1 cellular context compared by ENCODE assay signal in genomic region chr3:8574670-8575322, GRCh38.
TF ChIP-seq lines count a peak whose summit lies in the region.

No MANE protein-coding gene starts in this region.

TF ChIP-seq in IMR-90, 13 proteins besides CTCF, POLR2A, EP300 and RAD21 (continued from another document):
- TF ChIP-seq SMC3 (IDR thresholded peaks at IDR 0.05; ENCODE audit: low read depth, low read length): no peak
- TF ChIP-seq RCOR1 (IDR thresholded peaks at IDR 0.05; ENCODE audit: insufficient replicate concordance, low read length): no peak
- TF ChIP-seq MXI1 (IDR thresholded peaks at IDR 0.05; ENCODE audit: borderline replicate concordance, low read depth, low read length): no peak
